Comparison of ENCODE assay signal across 8 cellular contexts in genomic region chr22:36373258-36373579, GRCh38. TPM values are rescaled to one million over a fixed set of nuclear protein-coding genes. Genes with fewer than 3 reads are reported as not detected.
DNase-seq lines count a peak whose midpoint lies in the region; ATAC-seq and TF ChIP-seq lines count a peak whose summit lies in the region.

No MANE protein-coding gene starts in this region.

- no peaks in the 10 kb centered on the region for H3K9me3 Mint-ChIP-seq in activated naive CD4-positive, alpha-beta T cell treated with anti-CD3 and anti-CD28 coated beads, Interleukin-2, amount 10 ng/mL, durations not matched to agents 7 days and 5 days
- no peaks in the 10 kb centered on the region for H3K9me3 Mint-ChIP-seq in memory B cell

- H3K4me3 ChIP-seq in adrenal gland, result no peak overlapping the region
- no peak overlapping the region for H3K4me3 ChIP-seq in urinary bladder (ENCODE audit: low read depth, low read length)

- no peaks in the 10 kb centered on the region for H3K27me3 Mint-ChIP-seq in activated naive CD4-positive, alpha-beta T cell treated with anti-CD3 and anti-CD28 coated beads, Interleukin-2, amount 10 ng/mL, durations not matched to agents 7 days and 5 days
- H3K27me3 Mint-ChIP-seq in memory B cell, result no peaks in the 10 kb centered on the region

- intact Hi-C loops in adrenal gland (cut with DNase I), result loop anchor here in 1 of 2 donors (10.0 kb wide), 1 partner anchor 92 kb away; no protein-coding TSS in a partner anchor

- H3K4me1 ChIP-seq in adrenal gland (replicated peaks in 1 of 2) (peaks cover 59 to 96% of the 10 kb centered on the region in 2 donors), urinary bladder (ENCODE audit: insufficient read depth) (no peaks in the 10 kb centered on the region)

- CTCF ChIA-PET in activated naive CD4-positive, alpha-beta T cell treated with anti-CD3 and anti-CD28 coated beads, Interleukin-2, amount 10 ng/mL, durations not matched to agents 7 days and 5 days (lab: Charles Lee), result interaction anchor here (2.7 kb wide), 1 partner anchor 39 kb away, joined by 7 read pairs; no protein-coding TSS in a partner anchor

- ATAC-seq in memory B cell (ENCODE audit: low read depth), result no peak
- no peak for ATAC-seq in GM19351 (IDR thresholded peaks at IDR 0.05; ENCODE audit: unreplicated experiment)

- 47 to 60% (median 50%) methylated on average over 7 of the region's 7 CpGs for WGBS in adrenal gland, 4 donors
- 24% methylated on average over 7 of the region's 7 CpGs for WGBS in urinary bladder

- peak overlapping the region; percentile 6 to 86 (median 56) for H3K27ac ChIP-seq in adrenal gland
- H3K27ac ChIP-seq in urinary bladder (ENCODE audit: low read depth), result peak overlapping the region; percentile 65

- no peaks in the 10 kb centered on the region for H3K9me3 ChIP-seq in adrenal gland (replicated peaks in 1 of 3)

- peaks cover 97% of the 10 kb centered on the region for H3K4me1 Mint-ChIP-seq in activated naive CD4-positive, alpha-beta T cell treated with anti-CD3 and anti-CD28 coated beads, Interleukin-2, amount 10 ng/mL, durations not matched to agents 7 days and 5 days
- peaks cover 68% of the 10 kb centered on the region for H3K4me1 Mint-ChIP-seq in memory B cell

- peak overlapping the region; percentile 90 for H3K27ac Mint-ChIP-seq in activated naive CD4-positive, alpha-beta T cell treated with anti-CD3 and anti-CD28 coated beads, Interleukin-2, amount 10 ng/mL, durations not matched to agents 7 days and 5 days
- H3K27ac Mint-ChIP-seq in memory B cell, result peak overlapping the region; percentile 88

- TF ChIP-seq POLR2A in adrenal gland (IDR thresholded peaks at IDR 0.05), result no peak

- H3K36me3 ChIP-seq in adrenal gland (replicated peaks in 1 of 2), result no peaks in the 10 kb centered on the region
- peaks cover 2% of the 10 kb centered on the region for H3K36me3 ChIP-seq in urinary bladder (ENCODE audit: insufficient read depth)

- H3K27me3 ChIP-seq in adrenal gland, result no peaks in the 10 kb centered on the region

- DNase-seq in activated naive CD4-positive, alpha-beta T cell treated with anti-CD3 and anti-CD28 coated beads, Interleukin-2, amount 10 ng/mL, durations not matched to agents 7 days and 5 days, result no peak
- no peak for DNase-seq in activated naive CD4-positive, alpha-beta T cell treated with anti-CD3 and anti-CD28 coated beads, Interleukin-2, amount 50 U/mL, for 16 hours
- DNase-seq in adrenal gland, result peak in 4 of 7 donors; percentile 47 to 57 (median 55)
- DNase-seq in memory B cell (ENCODE audit: low spot score in 2 of 2), result no peak
- no peak for DNase-seq in stimulated activated CD4-positive, alpha-beta T cell treated with anti-CD3 and anti-CD28 coated beads, Interleukin-2, amount 100 ng/mL, for 24 hours
- no peak for DNase-seq in KG1 (lab: John Stamatoyannopoulos, UW)

- peak overlapping the region; percentile 47 for H3K4me3 Mint-ChIP-seq in activated naive CD4-positive, alpha-beta T cell treated with anti-CD3 and anti-CD28 coated beads, Interleukin-2, amount 10 ng/mL, durations not matched to agents 7 days and 5 days
- peak overlapping the region; percentile 49 for H3K4me3 Mint-ChIP-seq in memory B cell

- no peak for TF ChIP-seq CTCF in adrenal gland (IDR thresholded peaks at IDR 0.05)

- peaks cover 74% of the 10 kb centered on the region for H3K36me3 Mint-ChIP-seq in activated naive CD4-positive, alpha-beta T cell treated with anti-CD3 and anti-CD28 coated beads, Interleukin-2, amount 10 ng/mL, durations not matched to agents 7 days and 5 days
- peaks cover 13% of the 10 kb centered on the region for H3K36me3 Mint-ChIP-seq in memory B cell

RNA-seq across cellular contexts. Expression of gene MYH9, which starts 14.5 kb away (rescaled TPM):
- total RNA-seq in adrenal gland (100 to 1,000 TPM; 294 to 427 (median 369) TPM), urinary bladder (150 TPM)
- polyA plus RNA-seq in adrenal gland (100 to 1,000 TPM in 2 of 3 donors, 10 to 100 TPM in 1; 96.2 to 164 (median 133) TPM), urinary bladder (258 TPM)

Comparison
In these comparisons a context has a peak if more than half of its experiments do, and no peak if none do; other contexts are left out.
1. DNase-seq: peak in adrenal gland (4 of 7); none in activated naive CD4-positive, alpha-beta T cell treated with anti-CD3 and anti-CD28 coated beads, Interleukin-2, amount 10 ng/mL, durations not matched to agents 7 days and 5 days (single experiment), activated naive CD4-positive, alpha-beta T cell treated with anti-CD3 and anti-CD28 coated beads, Interleukin-2, amount 50 U/mL, for 16 hours (single experiment), memory B cell (0 of 2), stimulated activated CD4-positive, alpha-beta T cell treated with anti-CD3 and anti-CD28 coated beads, Interleukin-2, amount 100 ng/mL, for 24 hours (0 of 2) and KG1 (single experiment).